ENCODE assay signal across 14 cellular contexts in the genomic region with DNA sequence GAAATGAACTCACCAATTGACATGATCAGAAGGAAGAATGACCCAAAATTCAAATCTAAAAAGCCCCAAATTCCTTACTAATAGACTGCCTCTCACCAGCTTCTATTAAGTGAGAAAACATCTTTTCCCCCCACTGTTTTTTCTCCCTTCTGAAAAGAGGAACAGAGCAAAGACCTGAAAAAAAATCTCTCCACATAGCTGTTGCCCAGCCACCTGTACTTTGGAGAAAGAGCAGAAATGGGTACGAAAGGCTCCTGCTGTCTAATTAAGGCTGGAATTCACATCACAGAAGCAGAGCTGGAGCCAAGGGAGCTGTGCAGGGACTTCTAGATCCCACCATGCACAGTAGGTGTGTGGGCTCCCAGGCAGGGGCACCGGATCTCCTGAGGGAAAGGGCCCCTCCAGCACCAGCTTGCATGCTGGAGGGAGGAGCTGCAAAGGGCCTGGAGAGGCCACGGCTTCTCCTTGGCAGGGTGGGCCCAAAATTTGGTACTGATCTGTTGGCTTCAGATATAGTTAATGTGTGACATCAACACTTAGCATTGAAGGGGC.
DNase-seq lines count a peak whose midpoint lies in the region; ATAC-seq and TF ChIP-seq lines count a peak whose summit lies in the region.
"Had no signal": no experiment of that assay in that cellular context is flagged by ENCODE, and none has a peak within 500 bp of the region (broad histone marks: within the 10 kb centered on the region; RNA-seq: fewer than 3 reads in every experiment).

No MANE protein-coding gene starts in this region.

- TF ChIP-seq CTCF in DOHH2 (IDR thresholded peaks at IDR 0.05; ENCODE audit: low read depth, low read length, poor library complexity, severe bottlenecking) (no peak), SU-DHL-6 (IDR thresholded peaks at IDR 0.05; ENCODE audit: insufficient read depth, low read length, poor library complexity, severe bottlenecking) (no peak)

- ATAC-seq in GM19467 (IDR thresholded peaks at IDR 0.05; ENCODE audit: unreplicated experiment) (peak; percentile 9), HG02981 (IDR thresholded peaks at IDR 0.05; ENCODE audit: unreplicated experiment) (peak; percentile 14), HG02642 (IDR thresholded peaks at IDR 0.05; ENCODE audit: poor library complexity, unreplicated experiment) (no peak), GM18520 (IDR thresholded peaks at IDR 0.05; ENCODE audit: unreplicated experiment) (no peak), HG03442 (IDR thresholded peaks at IDR 0.05; ENCODE audit: unreplicated experiment) (no peak)
- ATAC-seq: body of pancreas, foreskin keratinocyte had no signal

- H3K36me3 ChIP-seq in DOHH2 (ENCODE audit: control insufficient read depth, low read length) (no peaks in the 10 kb centered on the region), SU-DHL-6 (ENCODE audit: low read length) (no peaks in the 10 kb centered on the region)
- H3K36me3 ChIP-seq: stomach had no signal

- H4K20me1 ChIP-seq in DOHH2 (ENCODE audit: control insufficient read depth, insufficient read depth, low read depth, low read length) = no peaks in the 10 kb centered on the region
- H4K20me1 ChIP-seq in SU-DHL-6 (ENCODE audit: low read depth, low read length) = no peaks in the 10 kb centered on the region

- H3K9me2 ChIP-seq in DOHH2 (replicated peaks; ENCODE audit: control insufficient read depth, low read length) (no peaks in the 10 kb centered on the region), SU-DHL-6 (replicated peaks; ENCODE audit: insufficient read depth, low read length) (no peaks in the 10 kb centered on the region)

- H2AFZ ChIP-seq in SU-DHL-6 (ENCODE audit: low read depth, low read length, severe bottlenecking) = no peak overlapping the region

- H3F3A ChIP-seq in DOHH2 (ENCODE audit: control insufficient read depth, insufficient read depth) = no peaks in the 10 kb centered on the region
- H3F3A ChIP-seq in SU-DHL-6 (ENCODE audit: insufficient read depth) = no peaks in the 10 kb centered on the region

- H3K9me3 ChIP-seq in DOHH2 (ENCODE audit: control insufficient read depth, insufficient read depth, low read length) = peaks cover 2% of the 10 kb centered on the region
- peaks cover 10% of the 10 kb centered on the region; the same call in 1 of the 2 replicates for H3K9me3 ChIP-seq in SU-DHL-6 (ENCODE audit: insufficient read depth, low read length)

- H3K9ac ChIP-seq in SU-DHL-6 (ENCODE audit: low read length) = no peak overlapping the region

- DNase-seq in NCI-H1417 (lab: John Stamatoyannopoulos, UW) = no peak
- DNase-seq: foreskin keratinocyte; NCI-H2029; stimulated activated CD4-positive, alpha-beta T cell treated with anti-CD3 and anti-CD28 coated beads, Interleukin-4, amount 100 ng/mL, for 4 hours; SW 1271 had no signal

- H3K27me3 ChIP-seq in DOHH2 (ENCODE audit: control insufficient read depth, low read length) (peaks cover 29% of the 10 kb centered on the region), SU-DHL-6 (ENCODE audit: low read length) (no peaks in the 10 kb centered on the region)
- H3K27me3 ChIP-seq: body of pancreas, foreskin keratinocyte had no signal

- H3K4me1 ChIP-seq in DOHH2 (ENCODE audit: control insufficient read depth, low read length) = peaks cover 36% of the 10 kb centered on the region
- H3K4me1 ChIP-seq: body of pancreas had no signal

- peak overlapping the region; percentile 37 for H3K4me2 ChIP-seq in DOHH2 (ENCODE audit: low read length)
- H3K4me2 ChIP-seq in SU-DHL-6 (ENCODE audit: low read depth, low read length, poor library complexity, severe bottlenecking) = peak overlapping the region; percentile 1

- no peaks in the 10 kb centered on the region for H3K79me2 ChIP-seq in DOHH2 (ENCODE audit: control insufficient read depth, low read length)
- H3K79me2 ChIP-seq in SU-DHL-6 (ENCODE audit: insufficient read depth, low read length) = no peaks in the 10 kb centered on the region

- H3K4me3 ChIP-seq in DOHH2 (ENCODE audit: low read length) (no peak overlapping the region), SU-DHL-6 (ENCODE audit: insufficient read depth, low read length, poor library complexity, severe bottlenecking) (no peak overlapping the region)
- H3K4me3 ChIP-seq: body of pancreas, stomach had no signal

- no peak overlapping the region for H3K27ac ChIP-seq in DOHH2 (ENCODE audit: low read depth, low read length)
- no peak overlapping the region for H3K27ac ChIP-seq in SU-DHL-6 (ENCODE audit: low read depth, low read length)
- H3K27ac ChIP-seq: body of pancreas, foreskin keratinocyte, stomach had no signal

Comparison
In these comparisons a context has a peak if more than half of its experiments do, and no peak if none do; other contexts are left out.
1. ATAC-seq: peak in GM19467 (single experiment) and HG02981 (single experiment); none in HG02642 (single experiment), GM18520 (single experiment) and HG03442 (single experiment).